23 cellular contexts compared by ENCODE assay signal in the genomic region with DNA sequence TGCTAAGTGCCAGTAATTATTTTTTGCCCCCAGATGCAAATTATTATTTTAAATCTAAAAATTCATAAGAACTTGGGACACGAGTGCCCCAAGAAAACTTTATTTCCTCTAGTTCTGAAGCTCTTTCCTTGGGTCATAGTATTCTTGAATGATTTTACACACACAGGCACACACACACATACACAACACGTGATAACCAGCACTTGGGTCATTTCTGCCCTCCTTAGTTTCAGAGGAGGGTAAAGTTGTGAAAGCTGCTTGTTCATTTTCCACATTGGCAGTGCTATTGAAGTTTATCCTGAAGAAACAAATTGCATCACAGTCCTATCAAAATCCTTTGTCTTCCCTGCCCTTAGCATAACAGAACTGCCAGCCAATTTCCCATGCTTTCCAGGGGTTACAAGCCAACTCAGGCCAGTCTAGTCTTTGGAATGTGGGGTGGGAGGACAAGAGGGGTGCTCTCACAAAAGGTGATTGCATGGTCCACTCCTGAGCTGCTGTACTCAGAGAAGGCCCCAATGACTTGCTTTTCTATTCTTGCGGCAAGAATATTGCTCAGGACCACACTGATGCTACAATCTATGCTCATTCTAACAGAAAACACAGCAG.
"Had no signal": no experiment of that assay in that cellular context is flagged by ENCODE, and none has a peak within 500 bp of the region (broad histone marks: within the 10 kb centered on the region; RNA-seq: fewer than 3 reads in every experiment).

No MANE protein-coding gene starts in this region.

- H2AFZ ChIP-seq: hepatocyte had no signal

- H3K4me1 ChIP-seq: adrenal gland, ascending aorta, sigmoid colon had no signal

- H3K36me3 ChIP-seq: adrenal gland, ascending aorta, brain microvascular endothelial cell, sigmoid colon had no signal

- H3K36me3 Mint-ChIP-seq: activated CD4-positive, alpha-beta memory T cell treated with anti-CD3 and anti-CD28 coated beads for 36 hours; activated naive CD4-positive, alpha-beta T cell treated with anti-CD3 and anti-CD28 coated beads, Interleukin-2, amount 10 ng/mL, durations not matched to agents 7 days and 5 days; mesothelial cell of epicardium; stimulated activated naive B cell treated with anti-CD40 and anti-IgM and Interleukin-4, amounts not matched to agents 10 μg/mL and 1 μg/mL and 100 μg/mL, for 72 hours had no signal

- H3K4me2 ChIP-seq: hepatocyte, smooth muscle cell had no signal

- H3K27me3 Mint-ChIP-seq: activated naive CD4-positive, alpha-beta T cell treated with anti-CD3 and anti-CD28 coated beads, Interleukin-2, amount 10 ng/mL, durations not matched to agents 7 days and 5 days had no signal

- H3K4me3 Mint-ChIP-seq: activated B cell treated with CpG ODN at 0.5 μM for 24 hours; activated CD4-positive, alpha-beta memory T cell treated with anti-CD3 and anti-CD28 coated beads for 36 hours; activated naive CD4-positive, alpha-beta T cell treated with anti-CD3 and anti-CD28 coated beads, Interleukin-2, amount 10 ng/mL, durations not matched to agents 7 days and 5 days; mesothelial cell of epicardium; naive thymus-derived CD8-positive, alpha-beta T cell; stimulated activated naive B cell treated with anti-CD40 and anti-IgM and Interleukin-4, amounts not matched to agents 10 μg/mL and 1 μg/mL and 100 μg/mL, for 72 hours had no signal

- H3K4me1 Mint-ChIP-seq: activated B cell treated with CpG ODN at 0.5 μM for 24 hours; activated naive CD4-positive, alpha-beta T cell treated with anti-CD3 and anti-CD28 coated beads, Interleukin-2, amount 10 ng/mL, durations not matched to agents 7 days and 5 days; mesothelial cell of epicardium; naive thymus-derived CD8-positive, alpha-beta T cell; stimulated activated naive B cell treated with anti-CD40 and anti-IgM and Interleukin-4, amounts not matched to agents 10 μg/mL and 1 μg/mL and 100 μg/mL, for 72 hours had no signal

- H3K4me3 ChIP-seq: adrenal gland, ascending aorta, hepatocyte, sigmoid colon, smooth muscle cell had no signal

- DNase-seq: activated B cell treated with CpG ODN at 0.5 μM for 24 hours; activated CD4-positive, alpha-beta memory T cell treated with anti-CD3 and anti-CD28 coated beads for 36 hours; activated CD4-positive, alpha-beta T cell treated with anti-CD3 and anti-CD28 coated beads for 48 hours; activated effector memory CD4-positive, alpha-beta T cell treated with anti-CD3 and anti-CD28 coated beads, Interleukin-2, amount 50 U/mL, for 16 hours; activated naive CD4-positive, alpha-beta T cell treated with anti-CD3 and anti-CD28 coated beads, Interleukin-2, amount 10 ng/mL, durations not matched to agents 7 days and 5 days; activated T-cell treated with anti-CD3 and anti-CD28 coated beads for 4 hours; adrenal gland; brain microvascular endothelial cell; central memory CD4-positive, alpha-beta T cell; effector memory CD4-positive, alpha-beta T cell; foreskin melanocyte; kidney glomerular epithelial cell; left ventricle myocardium superior; mammary epithelial cell; naive thymus-derived CD8-positive, alpha-beta T cell; sigmoid colon; stimulated activated CD4-positive, alpha-beta T cell treated with anti-CD3 and anti-CD28 coated beads, Interleukin-15, amount 100 ng/mL, for 24 hours; stimulated activated naive B cell treated with anti-CD40 and anti-IgM and Interleukin-4, amounts not matched to agents 10 μg/mL and 1 μg/mL and 100 μg/mL, for 72 hours; T-helper 9 cell had no signal

- H3K27ac ChIP-seq: adrenal gland, ascending aorta, brain microvascular endothelial cell, hepatocyte, sigmoid colon had no signal

- H3K27ac Mint-ChIP-seq: activated B cell treated with CpG ODN at 0.5 μM for 24 hours; activated CD4-positive, alpha-beta memory T cell treated with anti-CD3 and anti-CD28 coated beads for 36 hours; activated naive CD4-positive, alpha-beta T cell treated with anti-CD3 and anti-CD28 coated beads, Interleukin-2, amount 10 ng/mL, durations not matched to agents 7 days and 5 days; mesothelial cell of epicardium; naive thymus-derived CD8-positive, alpha-beta T cell; stimulated activated naive B cell treated with anti-CD40 and anti-IgM and Interleukin-4, amounts not matched to agents 10 μg/mL and 1 μg/mL and 100 μg/mL, for 72 hours had no signal

- H3K9me3 Mint-ChIP-seq: activated naive CD4-positive, alpha-beta T cell treated with anti-CD3 and anti-CD28 coated beads, Interleukin-2, amount 10 ng/mL, durations not matched to agents 7 days and 5 days had no signal

- H3K27me3 ChIP-seq: ascending aorta, brain microvascular endothelial cell, hepatocyte, sigmoid colon had no signal

- H3K79me2 ChIP-seq: hepatocyte had no signal

- ATAC-seq: left ventricle myocardium superior; stimulated activated naive B cell treated with anti-CD40 and anti-IgM and Interleukin-4, amounts not matched to agents 10 μg/mL and 1 μg/mL and 100 μg/mL, for 72 hours had no signal
